Comparison of ENCODE assay signal across 8 cellular contexts in the genomic region with DNA sequence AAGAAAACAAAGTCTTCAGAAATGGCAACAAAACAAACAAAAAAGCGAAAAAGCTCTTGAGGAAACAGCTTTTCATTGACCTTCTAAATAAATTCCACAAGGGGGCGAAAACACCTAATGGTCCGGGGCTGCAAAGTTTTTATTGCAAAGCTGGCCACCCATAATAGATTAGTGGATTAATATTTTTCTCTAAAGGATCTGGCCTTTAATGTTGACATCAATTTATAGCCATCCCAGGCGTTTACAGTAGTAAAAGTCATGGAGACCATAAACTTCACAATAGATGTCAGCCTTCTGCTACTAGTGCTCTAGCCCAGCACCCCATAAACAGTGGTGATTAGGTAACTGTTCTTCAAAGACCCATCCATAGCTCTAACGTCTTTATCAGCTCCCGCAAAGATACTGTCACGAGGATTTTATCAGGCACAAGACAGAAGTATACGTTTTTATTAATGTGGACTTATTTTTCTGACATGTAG. TPM values are rescaled to one million over a fixed set of nuclear protein-coding genes. Genes with fewer than 3 reads are reported as not detected.
DNase-seq lines count a peak whose midpoint lies in the region; ATAC-seq and TF ChIP-seq lines count a peak whose summit lies in the region.

No MANE protein-coding gene starts in this region.

- 5% methylated on average over 8 of the region's 8 CpGs for WGBS in hepatocyte (ENCODE audit: low lambda C conversion rate, missing lambda C conversion rate)

- peaks cover 19% of the 10 kb centered on the region for H3K36me3 ChIP-seq in adipocyte (ENCODE audit: control insufficient read depth, insufficient read depth, low read length, severe bottlenecking)
- H3K36me3 ChIP-seq in hepatocyte (replicated peaks; ENCODE audit: insufficient read depth, low read depth) = no peaks in the 10 kb centered on the region
- no peaks in the 10 kb centered on the region for H3K36me3 ChIP-seq in mucosa of descending colon (ENCODE audit: low read depth)

- H3K27me3 ChIP-seq in adipocyte (replicated peaks; ENCODE audit: control insufficient read depth, insufficient read depth, low read length) (no peaks in the 10 kb centered on the region), hepatocyte (no peaks in the 10 kb centered on the region)

- H3K9me2 ChIP-seq in hepatocyte (replicated peaks; ENCODE audit: insufficient read depth) = no peaks in the 10 kb centered on the region

- H3K9me3 ChIP-seq in adipocyte (ENCODE audit: control insufficient read depth, low read length) (no peaks in the 10 kb centered on the region), hepatocyte (ENCODE audit: low read depth) (no peaks in the 10 kb centered on the region), mucosa of descending colon (no peaks in the 10 kb centered on the region)

- H3K9ac ChIP-seq in adipocyte (ENCODE audit: low read length) = peak overlapping the region; percentile 98

- H4K20me1 ChIP-seq in hepatocyte (ENCODE audit: insufficient read depth, poor library complexity, severe bottlenecking) = peaks cover 32% of the 10 kb centered on the region

- H3K79me2 ChIP-seq in hepatocyte = peaks cover 36% of the 10 kb centered on the region

- H2AFZ ChIP-seq in hepatocyte = no peak overlapping the region

- intact Hi-C loops in mucosa of descending colon (cut with DNase I, micrococcal nuclease) = loop anchor here (10.0 kb wide), 6 partner anchors 165 to 1555 kb away; no protein-coding TSS in a partner anchor

- peak overlapping the region; percentile 76 for H3K4me2 ChIP-seq in hepatocyte

- H3K4me3 ChIP-seq in AG09309 (ENCODE audit: control insufficient read depth, low read depth, low read length) (no peak overlapping the region), GM12864 (ENCODE audit: low read depth, low read length) (no peak overlapping the region), adipocyte (ENCODE audit: low read length) (peak overlapping the region; percentile 91), hepatocyte (no peak overlapping the region), mucosa of descending colon (no peak overlapping the region)

- H3K4me1 ChIP-seq in adipocyte (ENCODE audit: control insufficient read depth, insufficient read depth, low read length) (peaks cover 28% of the 10 kb centered on the region), hepatocyte (ENCODE audit: insufficient read depth) (peaks cover 27% of the 10 kb centered on the region), mucosa of descending colon (ENCODE audit: low read depth) (peaks cover 25% of the 10 kb centered on the region)

- DNase-seq in AG09309 (ENCODE audit: low read depth) = peak; percentile 85
- no peak for DNase-seq in GM12864 (ENCODE audit: low read depth)
- DNase-seq in NCI-H510A (lab: John Stamatoyannopoulos, UW) = peak; percentile 16
- peak; percentile 87 for DNase-seq in adipocyte (ENCODE audit: low read depth)
- DNase-seq in hepatocyte (ENCODE audit: low spot score) = peak; percentile 77
- peak; percentile 36 for DNase-seq in smooth muscle cell of the brain vasculature (ENCODE audit: low read depth, low spot score)
- no peak for DNase-seq in mucosa of descending colon
- DNase-seq in GM19240 (ENCODE audit: insufficient read length, low spot score) = no peak

- H3K27ac ChIP-seq in hepatocyte = peak overlapping the region; percentile 97

- ATAC-seq in mucosa of descending colon = no peak

- TF ChIP-seq CTCF in AG09309 (IDR thresholded peaks at IDR 0.05; ENCODE audit: control insufficient read depth, insufficient read depth, low read depth, low read length, missing control alignments) (peak; percentile 53), GM12864 (IDR thresholded peaks at IDR 0.05; ENCODE audit: low read depth, low read length, missing control alignments) (peak; percentile 51), hepatocyte (IDR thresholded peaks at IDR 0.05; ENCODE audit: poor library complexity) (peak; percentile 76), mucosa of descending colon (IDR thresholded peaks at IDR 0.05) (no peak)

RNA-seq across cellular contexts. Expression of a gene that starts 4.8 kb away (rescaled TPM):
- total RNA-seq in hepatocyte = 262 and 292 TPM in 2 replicates
- polyA plus RNA-seq in hepatocyte = 78.5 and 97.6 TPM in 2 replicates
- 100 to 1,000 TPM in 1 of 3 donors, 10 to 100 TPM in 2; 73.9 to 103 (median 88.1) TPM for total RNA-seq in mucosa of descending colon

Comparison
In these comparisons a context has a peak if more than half of its experiments do, and no peak if none do; other contexts are left out.
1. DNase-seq: peak in AG09309 (single experiment), NCI-H510A (single experiment), adipocyte (single experiment), hepatocyte (single experiment) and smooth muscle cell of the brain vasculature (single experiment); none in GM12864 (single experiment), mucosa of descending colon (0 of 3) and GM19240 (single experiment).